8 cellular contexts compared by ENCODE assay signal in genomic region chr6:73798592-73798991, GRCh38.
DNase-seq lines count a peak whose midpoint lies in the region; ATAC-seq, FAIRE-seq and TF ChIP-seq lines count a peak whose summit lies in the region.

No MANE protein-coding gene starts in this region.

- H3K9me3 ChIP-seq in HepG2 (ENCODE audit: low read length), result no peaks in the 10 kb centered on the region

- no peaks in the 10 kb centered on the region for H3K36me3 ChIP-seq in HepG2 (replicated peaks in 1 of 2; ENCODE audit: control insufficient read depth in 1 of 2, insufficient read depth in 2 of 2, low read length in 2 of 2)

- H4K20me1 ChIP-seq in HepG2 (ENCODE audit: insufficient read depth, low read length), result no peaks in the 10 kb centered on the region

- ATAC-seq in GM19467 (IDR thresholded peaks at IDR 0.05; ENCODE audit: unreplicated experiment), result peak; percentile 67
- peak; percentile 94 for ATAC-seq in HG03442 (IDR thresholded peaks at IDR 0.05; ENCODE audit: unreplicated experiment)
- peak; percentile 90 for ATAC-seq in HepG2

- no peak for TF ChIP-seq RAD21 in HepG2 (CRISPR knock-in tag; IDR thresholded peaks at IDR 0.05)

- no peak for TF ChIP-seq EP300 in HepG2 (IDR thresholded peaks at IDR 0.05; ENCODE audit: low read depth in 2 of 2, low read length in 2 of 2)
- no peak for TF ChIP-seq EP300 in HepG2 (CRISPR knock-in tag; IDR thresholded peaks at IDR 0.05; ENCODE audit: borderline replicate concordance)

- no peak for TF ChIP-seq CTCF in HepG2 (CRISPR knock-in tag; IDR thresholded peaks at IDR 0.05)

- no peak overlapping the region for H2AFZ ChIP-seq in HepG2 (ENCODE audit: low read length)

- no TSS peak for BruUV-seq in HepG2 (replicated peaks; lab: Mats Ljungman, UMichigan)

- CTCF ChIA-PET in HepG2 (lab: Yijun Ruan, JAX; ENCODE audit: low intra/inter-chr PET ratio, low total read pairs), result no interaction called here

- POLR2A ChIA-PET in HepG2 (lab: Yijun Ruan, JAX), result no interaction called here

- TF ChIP-seq POLR2A in HepG2 (IDR thresholded peaks at IDR 0.05; ENCODE audit: insufficient read depth in 1 of 2, low read depth in 2 of 2, low read length in 2 of 2), result no peak

- no peaks in the 10 kb centered on the region for H3K27me3 ChIP-seq in HepG2 (ENCODE audit: control insufficient read depth in 1 of 2, insufficient read depth in 2 of 2, low read length in 2 of 2)

- H3K4me2 ChIP-seq in HepG2 (ENCODE audit: low read depth, low read length), result no peak overlapping the region

- H3K79me2 ChIP-seq in HepG2 (ENCODE audit: insufficient read depth, low read length), result no peaks in the 10 kb centered on the region

- 8% methylated on average over 2 of the region's 2 CpGs for WGBS in HepG2 (ENCODE audit: low lambda C conversion rate)

- H3K4me1 ChIP-seq in HepG2 (ENCODE audit: insufficient read depth, low read length), result peaks cover 7% of the 10 kb centered on the region

- H3K4me3 ChIP-seq in HepG2 (replicated peaks in 1 of 3; ENCODE audit: insufficient read depth in 1 of 3, low read depth in 2 of 3, low read length in 3 of 3), result no peak overlapping the region

- intact Hi-C loops in HepG2 (cut with micrococcal nuclease; ENCODE audit: unreplicated experiment), result no loop called here

- in situ Hi-C loops in HepG2 (cut with HindIII; ENCODE audit: extremely low pct_ligation_motif_present, low pct_unique_long_range_greater_than_20kb), result no loop called here

- peak; percentile 39 for FAIRE-seq in HepG2 (lab: Jason Lieb, UNC)

- H3K9ac ChIP-seq in HepG2 (ENCODE audit: insufficient read depth, low read depth, low read length), result no peak overlapping the region

- DNase-seq in DMS 273 treated with DMSO at 0.1 percent for 48 hours (lab: John Stamatoyannopoulos, UW) (peak; percentile 54), amniotic stem cell (lab: John Stamatoyannopoulos, UW) (peak; percentile 47), HepG2 (ENCODE audit: low spot score) (peak; percentile 66), GDM1 (lab: John Stamatoyannopoulos, UW) (no peak), NCI-H82 (lab: John Stamatoyannopoulos, UW) (no peak)
- DNase-seq in activated effector memory CD4-positive, alpha-beta T cell treated with anti-CD3 and anti-CD28 coated beads, Interleukin-2, amount 50 U/mL, for 16 hours, result no peak

- H3K27ac ChIP-seq in HepG2 (ENCODE audit: extremely low read length, insufficient read depth, low read length), result no peak overlapping the region

TF ChIP-seq in HepG2, 621 proteins besides CTCF, POLR2A, EP300 and RAD21:
- peak; percentile 51 for TF ChIP-seq ATF7 (IDR thresholded peaks at IDR 0.05)
- TF ChIP-seq ATF7 (CRISPR knock-in tag; IDR thresholded peaks at IDR 0.05), result no peak
- TF ChIP-seq FOXK2 (IDR thresholded peaks at IDR 0.05), result 0 out of 2 replicates have a peak, but pooled peaks have one; percentile 16
- TF ChIP-seq CEBPB (IDR thresholded peaks at IDR 0.05; ENCODE audit: borderline replicate concordance, low read depth, low read length), result peak; percentile 60; the same call in 1 of the 2 replicates
- TF ChIP-seq ATF3 (CRISPR knock-in tag; IDR thresholded peaks at IDR 0.05), result peak; percentile 71
- TF ChIP-seq ZNF343 (CRISPR knock-in tag; IDR thresholded peaks at IDR 0.05), result no peak
- TF ChIP-seq, protein P1, sequence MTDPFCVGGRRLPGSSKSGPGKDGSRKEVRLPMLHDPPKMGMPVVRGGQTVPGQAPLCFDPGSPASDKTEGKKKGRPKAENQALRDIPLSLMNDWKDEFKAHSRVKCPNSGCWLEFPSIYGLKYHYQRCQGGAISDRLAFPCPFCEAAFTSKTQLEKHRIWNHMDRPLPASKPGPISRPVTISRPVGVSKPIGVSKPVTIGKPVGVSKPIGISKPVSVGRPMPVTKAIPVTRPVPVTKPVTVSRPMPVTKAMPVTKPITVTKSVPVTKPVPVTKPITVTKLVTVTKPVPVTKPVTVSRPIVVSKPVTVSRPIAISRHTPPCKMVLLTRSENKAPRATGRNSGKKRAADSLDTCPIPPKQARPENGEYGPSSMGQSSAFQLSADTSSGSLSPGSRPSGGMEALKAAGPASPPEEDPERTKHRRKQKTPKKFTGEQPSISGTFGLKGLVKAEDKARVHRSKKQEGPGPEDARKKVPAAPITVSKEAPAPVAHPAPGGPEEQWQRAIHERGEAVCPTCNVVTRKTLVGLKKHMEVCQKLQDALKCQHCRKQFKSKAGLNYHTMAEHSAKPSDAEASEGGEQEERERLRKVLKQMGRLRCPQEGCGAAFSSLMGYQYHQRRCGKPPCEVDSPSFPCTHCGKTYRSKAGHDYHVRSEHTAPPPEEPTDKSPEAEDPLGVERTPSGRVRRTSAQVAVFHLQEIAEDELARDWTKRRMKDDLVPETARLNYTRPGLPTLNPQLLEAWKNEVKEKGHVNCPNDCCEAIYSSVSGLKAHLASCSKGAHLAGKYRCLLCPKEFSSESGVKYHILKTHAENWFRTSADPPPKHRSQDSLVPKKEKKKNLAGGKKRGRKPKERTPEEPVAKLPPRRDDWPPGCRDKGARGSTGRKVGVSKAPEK (CRISPR knock-in tag; IDR thresholded peaks at IDR 0.05; ENCODE audit: borderline replicate concordance), result no peak
- TF ChIP-seq ZBTB21 (CRISPR knock-in tag; IDR thresholded peaks at IDR 0.05), result 0 out of 2 replicates have a peak, but pooled peaks have one; percentile 42
- peak; percentile 51; the same call in 1 of the 2 replicates for TF ChIP-seq ATF2 (CRISPR knock-in tag; IDR thresholded peaks at IDR 0.05)

Comparison
In these comparisons a context has a peak if more than half of its experiments do, and no peak if none do; other contexts are left out.
1. DNase-seq: peak in DMS 273 treated with DMSO at 0.1 percent for 48 hours (single experiment), amniotic stem cell (single experiment) and HepG2 (single experiment); none in GDM1 (single experiment), activated effector memory CD4-positive, alpha-beta T cell treated with anti-CD3 and anti-CD28 coated beads, Interleukin-2, amount 50 U/mL, for 16 hours (single experiment) and NCI-H82 (single experiment).
2. Peak in every context shown above with its lines, with median percentiles within 50 percentile points of each other: ATAC-seq.